In the genomic region with DNA sequence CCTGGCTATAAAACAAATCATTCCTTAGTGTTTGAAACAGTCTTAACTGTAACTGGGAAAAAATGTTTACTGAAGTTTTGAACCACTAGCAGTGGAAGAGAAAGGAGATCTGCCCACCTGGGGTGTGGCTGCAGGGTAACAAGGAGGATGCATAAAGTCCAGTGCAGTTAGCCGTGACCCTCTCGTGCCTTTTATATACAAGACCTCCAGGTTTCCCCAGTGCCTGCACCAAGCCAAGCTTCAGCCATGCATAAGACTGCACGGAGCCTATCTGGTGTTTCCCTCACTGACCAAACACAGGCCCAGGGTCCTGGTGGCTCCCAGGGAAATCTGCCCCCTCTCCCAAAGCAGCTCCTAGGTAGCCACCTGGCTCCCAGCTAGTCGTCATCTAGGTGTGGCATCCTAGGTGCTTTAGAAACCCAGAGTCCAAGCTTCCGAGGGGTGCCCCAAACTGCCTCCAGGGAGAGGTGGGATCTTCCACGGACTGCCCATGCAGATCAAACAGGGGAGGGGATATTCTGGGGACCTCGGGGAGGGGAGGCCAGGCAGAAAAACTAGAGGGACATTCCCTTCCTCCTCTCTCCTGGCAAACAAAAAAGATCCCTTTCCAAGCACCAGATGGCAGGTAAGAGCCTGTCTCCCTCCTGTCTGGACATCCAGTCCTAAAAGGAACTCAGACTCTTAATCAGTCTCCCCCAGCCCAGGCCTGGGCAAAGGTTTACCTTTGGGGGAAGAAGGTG, we compare ENCODE assay signal across 8 cellular contexts. TPM values are rescaled to one million over a fixed set of nuclear protein-coding genes. Genes with fewer than 3 reads are reported as not detected.
DNase-seq lines count a peak whose midpoint lies in the region; ATAC-seq and TF ChIP-seq lines count a peak whose summit lies in the region.

No MANE protein-coding gene starts in this region.

- H3K36me3 ChIP-seq in HUES64 (ENCODE audit: insufficient read depth, low read length) (no peaks in the 10 kb centered on the region), mucosa of stomach (ENCODE audit: control insufficient read depth, insufficient read depth, low read length) (no peaks in the 10 kb centered on the region)

- DNase-seq in AG10803 (ENCODE audit: low read depth) (no peak), cardiac fibroblast (ENCODE audit: low read depth in 2 of 2) (peak in 1 of 2 donors; percentile 17), Ammon's horn (ENCODE audit: low spot score) (no peak), ureter (ENCODE audit: low spot score) (no peak)

- H3K4me3 ChIP-seq in AG10803 (ENCODE audit: low read length) (peak overlapping the region; percentile 86), HUES64 (ENCODE audit: low read length) (peak overlapping the region; percentile 88), cardiac fibroblast (replicated peaks in 1 of 2; ENCODE audit: low read depth in 2 of 2, low read length in 2 of 2) (peak overlapping the region; percentile 88 to 89), mucosa of stomach (ENCODE audit: low read length) (peak overlapping the region; percentile 38)

- H3K9me3 ChIP-seq in HUES64 (ENCODE audit: insufficient read depth, low read depth, low read length) (no peaks in the 10 kb centered on the region), mucosa of stomach (ENCODE audit: control insufficient read depth, low read length) (no peaks in the 10 kb centered on the region)

- H3K27ac ChIP-seq in HUES64 (ENCODE audit: low read depth, low read length) = no peak overlapping the region

- no peak for ATAC-seq in GM21737 (IDR thresholded peaks at IDR 0.05; ENCODE audit: unreplicated experiment)
- no peak for ATAC-seq in GM19324 (IDR thresholded peaks at IDR 0.05; ENCODE audit: low FRiP score, unreplicated experiment)

- 60% methylated on average over 6 of the region's 7 CpGs for WGBS in HUES64

- H3K4me1 ChIP-seq in HUES64 (ENCODE audit: insufficient read depth, low read length) (peaks cover 34% of the 10 kb centered on the region), mucosa of stomach (ENCODE audit: control insufficient read depth, insufficient read depth, low read length) (peaks cover 60% of the 10 kb centered on the region)

- peaks cover 15% of the 10 kb centered on the region for H3K27me3 ChIP-seq in HUES64 (ENCODE audit: insufficient read depth, low read length)
- H3K27me3 ChIP-seq in mucosa of stomach (ENCODE audit: control insufficient read depth, insufficient read depth, low read length) = no peaks in the 10 kb centered on the region

- no peak overlapping the region for H3K9ac ChIP-seq in HUES64 (ENCODE audit: low read depth, low read length)
- H3K9ac ChIP-seq in mucosa of stomach (ENCODE audit: low read length) = peak overlapping the region; percentile 65

- TF ChIP-seq CTCF in AG10803 (conservative IDR thresholded peaks at IDR 0.05; ENCODE audit: low read length) = peak; percentile 23
- peak; percentile 15 for TF ChIP-seq CTCF in cardiac fibroblast (IDR thresholded peaks at IDR 0.05; ENCODE audit: low read depth, low read length)

RNA-seq across cellular contexts. Expression of a gene that starts 2.7 kb away (rescaled TPM):
- polyA plus RNA-seq in HUES64 (2013, experiment 1 of 2) = 7.3 TPM
- polyA plus RNA-seq in HUES64 (2013, experiment 2 of 2) = 6.7 TPM
- total RNA-seq in ureter = 33.0 TPM

Comparison
In these comparisons a context has a peak if more than half of its experiments do, and no peak if none do; other contexts are left out.
1. H3K4me3 ChIP-seq: peak in every context shown above with its lines; median percentile 88 in cardiac fibroblast; 88 in HUES64; 86 in AG10803; 38 in mucosa of stomach.